In the genomic region with DNA sequence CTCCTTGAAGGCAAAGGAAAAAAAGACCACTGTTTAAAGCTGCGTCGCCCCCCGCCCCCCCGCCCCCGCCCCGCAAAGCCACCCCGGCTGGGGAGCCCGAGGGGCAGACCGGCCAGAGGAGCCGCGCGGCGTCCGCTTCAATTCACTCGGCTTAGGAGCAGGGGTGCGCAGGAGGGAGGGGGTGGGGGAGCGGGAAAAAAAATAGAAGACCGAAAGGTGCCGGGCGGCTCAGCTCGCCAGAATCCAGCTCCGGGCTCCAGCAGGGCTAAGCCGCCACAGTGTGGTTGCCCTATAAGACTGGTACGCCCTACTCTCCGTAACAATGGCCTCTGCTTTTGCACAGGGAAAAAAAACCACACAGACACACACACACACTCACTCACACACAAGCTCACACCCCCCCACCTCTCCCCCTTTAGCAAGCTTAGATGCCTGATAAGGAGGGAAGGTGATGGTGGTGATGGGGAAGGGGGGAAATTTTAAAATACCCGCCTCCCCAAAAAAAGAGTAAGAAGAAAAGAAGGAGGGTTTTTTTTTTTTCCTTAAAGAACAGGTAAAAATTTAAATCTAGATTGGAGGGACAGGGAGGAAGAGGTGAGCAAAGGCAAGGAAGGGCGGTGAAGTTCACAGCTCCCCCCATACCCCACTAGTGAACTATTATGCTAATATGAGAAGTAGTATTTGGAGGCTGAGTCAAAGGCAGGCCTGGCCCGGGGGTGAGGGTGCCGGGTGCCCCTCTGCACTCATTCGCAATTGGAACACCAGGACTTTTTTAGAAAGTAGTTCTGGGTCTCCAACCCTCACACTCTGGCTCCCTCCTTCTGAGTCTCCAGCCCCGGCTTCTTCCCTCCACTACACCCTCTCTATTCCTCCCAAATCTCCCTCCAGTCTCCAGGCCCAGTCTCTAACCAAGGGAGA, we compare ENCODE assay signal across 10 cellular contexts. TPM values are rescaled to one million over a fixed set of nuclear protein-coding genes. Genes with fewer than 3 reads are reported as not detected.
DNase-seq lines count a peak whose midpoint lies in the region; ATAC-seq and TF ChIP-seq lines count a peak whose summit lies in the region.
"Had no signal": no experiment of that assay in that cellular context is flagged by ENCODE, and none has a peak within 500 bp of the region (broad histone marks: within the 10 kb centered on the region; RNA-seq: fewer than 3 reads in every experiment).

No MANE protein-coding gene starts in this region.

- no peaks in the 10 kb centered on the region for H3K36me3 Mint-ChIP-seq in activated T-cell treated with anti-CD3 and anti-CD28 coated beads, Interleukin-2, amount 50 U/mL, for 24 hours (ENCODE audit: low read depth)
- peaks cover 5% of the 10 kb centered on the region for H3K36me3 Mint-ChIP-seq in activated naive CD8-positive, alpha-beta T cell treated with anti-CD3 and anti-CD28 coated beads, Interleukin-2, amount 10 ng/mL, durations not matched to agents 7 days and 5 days

- peak overlapping the region; percentile 60 to 86 (median 79) for H3K27ac ChIP-seq in upper lobe of left lung

- peak overlapping the region in 3 of 4 donors; percentile 14 to 40 (median 35) for H3K4me3 ChIP-seq in upper lobe of left lung

- DNase-seq in activated T-cell treated with anti-CD3 and anti-CD28 coated beads, Interleukin-2, amount 50 U/mL, for 24 hours = no peak
- no peak for DNase-seq in activated T-cell treated with anti-CD3 and anti-CD28 coated beads, Interleukin-2, amount 50 U/mL, for 1 hour
- no peak for DNase-seq in activated naive CD8-positive, alpha-beta T cell treated with anti-CD3 and anti-CD28 coated beads, Interleukin-2, amount 10 ng/mL, durations not matched to agents 7 days and 5 days
- DNase-seq in kidney tubule cell (ENCODE audit: low spot score) (peak; percentile 50), upper lobe of left lung (peak in 1 of 2 donors; percentile 74), nucleus accumbens (lab: John Stamatoyannopoulos, UW) (no peak), SKM-1 (lab: John Stamatoyannopoulos, UW; ENCODE audit: unreplicated experiment) (no peak), cerebellum (ENCODE audit: low spot score) (no peak)
- DNase-seq: DND-41 had no signal

- TF ChIP-seq EP300 in upper lobe of left lung (IDR thresholded peaks at IDR 0.05) = no peak

- peak; percentile 45 for ATAC-seq in activated naive CD8-positive, alpha-beta T cell treated with anti-CD3 and anti-CD28 coated beads, Interleukin-2, amount 10 ng/mL, durations not matched to agents 7 days and 5 days (ENCODE audit: low read depth)
- ATAC-seq in upper lobe of left lung (ENCODE audit: low FRiP score in 2 of 2) = no peak

- no peak for TF ChIP-seq CTCF in upper lobe of left lung (IDR thresholded peaks at IDR 0.05)

- peak overlapping the region; percentile 37 for H3K27ac Mint-ChIP-seq in activated T-cell treated with anti-CD3 and anti-CD28 coated beads, Interleukin-2, amount 50 U/mL, for 24 hours
- H3K27ac Mint-ChIP-seq in activated naive CD8-positive, alpha-beta T cell treated with anti-CD3 and anti-CD28 coated beads, Interleukin-2, amount 10 ng/mL, durations not matched to agents 7 days and 5 days = no peak overlapping the region

- H3K4me1 ChIP-seq in upper lobe of left lung = peaks cover 3 to 10% (median 6%) of the 10 kb centered on the region in 4 donors

- H3K9me3 ChIP-seq in upper lobe of left lung = no peaks in the 10 kb centered on the region

- H3K4me3 Mint-ChIP-seq in activated T-cell treated with anti-CD3 and anti-CD28 coated beads, Interleukin-2, amount 50 U/mL, for 24 hours = peak overlapping the region; percentile 67
- H3K4me3 Mint-ChIP-seq in activated naive CD8-positive, alpha-beta T cell treated with anti-CD3 and anti-CD28 coated beads, Interleukin-2, amount 10 ng/mL, durations not matched to agents 7 days and 5 days = peak overlapping the region; percentile 78

- H3K4me1 Mint-ChIP-seq in activated T-cell treated with anti-CD3 and anti-CD28 coated beads, Interleukin-2, amount 50 U/mL, for 24 hours (ENCODE audit: low read depth) = peaks cover 7% of the 10 kb centered on the region
- peaks cover 12% of the 10 kb centered on the region for H3K4me1 Mint-ChIP-seq in activated naive CD8-positive, alpha-beta T cell treated with anti-CD3 and anti-CD28 coated beads, Interleukin-2, amount 10 ng/mL, durations not matched to agents 7 days and 5 days

- no peaks in the 10 kb centered on the region for H3K9me3 Mint-ChIP-seq in activated T-cell treated with anti-CD3 and anti-CD28 coated beads, Interleukin-2, amount 50 U/mL, for 24 hours
- H3K9me3 Mint-ChIP-seq in activated naive CD8-positive, alpha-beta T cell treated with anti-CD3 and anti-CD28 coated beads, Interleukin-2, amount 10 ng/mL, durations not matched to agents 7 days and 5 days = no peaks in the 10 kb centered on the region

- peaks cover 0 to 22% (median 10%) of the 10 kb centered on the region in 4 donors for H3K27me3 ChIP-seq in upper lobe of left lung

- H3K36me3 ChIP-seq in upper lobe of left lung = no peaks in the 10 kb centered on the region

- POLR2A ChIA-PET in activated naive CD8-positive, alpha-beta T cell treated with anti-CD3 and anti-CD28 coated beads, Interleukin-2, amount 10 ng/mL, durations not matched to agents 7 days and 5 days (lab: Charles Lee) = interaction anchor here (0.9 to 1.2 kb wide), 3 partner anchors 22 to 64 kb away, joined by 3 to 4 read pairs (median 3); no protein-coding TSS in a partner anchor

- TF ChIP-seq POLR2A in upper lobe of left lung (IDR thresholded peaks at IDR 0.05) = no peak

- peaks cover 42% of the 10 kb centered on the region for H3K27me3 Mint-ChIP-seq in activated T-cell treated with anti-CD3 and anti-CD28 coated beads, Interleukin-2, amount 50 U/mL, for 24 hours
- peaks cover 17% of the 10 kb centered on the region for H3K27me3 Mint-ChIP-seq in activated naive CD8-positive, alpha-beta T cell treated with anti-CD3 and anti-CD28 coated beads, Interleukin-2, amount 10 ng/mL, durations not matched to agents 7 days and 5 days

- WGBS in upper lobe of left lung, 2 donors = 19 to 29% methylated on average over 24 to 31 of the region's 31 CpGs

RNA-seq across cellular contexts. Expression of a gene that starts 11.0 kb away (rescaled TPM):
- 10 to 100 TPM; 19.5 to 20.0 TPM for total RNA-seq in activated naive CD8-positive, alpha-beta T cell treated with anti-CD3 and anti-CD28 coated beads, Interleukin-2, amount 10 ng/mL, durations not matched to agents 7 days and 5 days
- total RNA-seq in upper lobe of left lung = 10 to 100 TPM in 2 of 6 donors, 1 to 10 TPM in 4; 1.4 to 16.1 (median 7.4) TPM
- not detected for total RNA-seq in cerebellum

RNA-seq across cellular contexts. Expression of a gene that starts 22.3 kb away (rescaled TPM):
- total RNA-seq in activated naive CD8-positive, alpha-beta T cell treated with anti-CD3 and anti-CD28 coated beads, Interleukin-2, amount 10 ng/mL, durations not matched to agents 7 days and 5 days = 1 to 10 TPM; 5.3 to 6.4 TPM
- total RNA-seq in upper lobe of left lung (1 to 10 TPM in 4 of 6 donors, under 1 TPM in 2; 0.61 to 5.6 (median 2.0) TPM), cerebellum (0.09 TPM)

RNA-seq across cellular contexts. Expression of a gene that starts 25.1 kb away (rescaled TPM):
- total RNA-seq in activated naive CD8-positive, alpha-beta T cell treated with anti-CD3 and anti-CD28 coated beads, Interleukin-2, amount 10 ng/mL, durations not matched to agents 7 days and 5 days = not detected
- total RNA-seq in upper lobe of left lung (not detected), cerebellum (not detected)
- total RNA-seq: LHCN-M2 had no signal

RNA-seq across cellular contexts. Expression of a gene that starts 34.2 kb away (rescaled TPM):
- total RNA-seq in activated naive CD8-positive, alpha-beta T cell treated with anti-CD3 and anti-CD28 coated beads, Interleukin-2, amount 10 ng/mL, durations not matched to agents 7 days and 5 days = 10 to 100 TPM; 10.5 to 13.6 TPM
- total RNA-seq in upper lobe of left lung (10 to 100 TPM in 2 of 6 donors, 1 to 10 TPM in 4; 2.9 to 12.6 (median 7.9) TPM), cerebellum (not detected)

RNA-seq across cellular contexts. Expression of a gene that starts 37.7 kb away (rescaled TPM):
- not detected for total RNA-seq in activated naive CD8-positive, alpha-beta T cell treated with anti-CD3 and anti-CD28 coated beads, Interleukin-2, amount 10 ng/mL, durations not matched to agents 7 days and 5 days
- total RNA-seq in upper lobe of left lung = 1 to 10 TPM in 4 of 6 donors, under 1 TPM in 2; 0.39 to 5.0 (median 1.5) TPM
- not detected for total RNA-seq in cerebellum
